Comparison of ENCODE assay signal across 23 cellular contexts in genomic region chr10:71229726-71230655, GRCh38. TPM values are rescaled to one million over a fixed set of nuclear protein-coding genes. Genes with fewer than 3 reads are reported as not detected.
A peak's percentile ranks its signal among the peaks of the same experiment; 100 is the strongest.
DNase-seq lines count a peak whose midpoint lies in the region; ATAC-seq, FAIRE-seq and TF ChIP-seq lines count a peak whose summit lies in the region.
"Had no signal": no experiment of that assay in that cellular context is flagged by ENCODE, and none has a peak within 500 bp of the region (broad histone marks: within the 10 kb centered on the region; RNA-seq: fewer than 3 reads in every experiment).

No MANE protein-coding gene starts in this region.

- no peak for FAIRE-seq in kidney (lab: Jason Lieb, UNC)
- FAIRE-seq: pancreas, urothelium cell line had no signal

- no peak overlapping the region for H3K4me3 Mint-ChIP-seq in activated naive CD4-positive, alpha-beta T cell treated with anti-CD3 and anti-CD28 coated beads, Interleukin-2, amount 10 ng/mL, durations not matched to agents 7 days and 5 days
- H3K4me3 Mint-ChIP-seq: activated T-cell treated with anti-CD3 and anti-CD28 coated beads, Interleukin-2, amount 50 U/mL, for 4 hours had no signal

- peaks cover 23% of the 10 kb centered on the region for H3K79me2 ChIP-seq in osteoblast (ENCODE audit: insufficient read depth, low read length)

- in situ Hi-C loops in KBM-7 (cut with MboI; ENCODE audit: low pct_unique_long_range_greater_than_20kb, low sequenced_read_pairs), result no loop called here

- H3K9me3 ChIP-seq in left ventricle myocardium inferior (replicated peaks), result no peaks in the 10 kb centered on the region
- H3K9me3 ChIP-seq in kidney (ENCODE audit: control insufficient read depth in 1 of 2, low read length in 2 of 2), result no peaks in the 10 kb centered on the region
- no peaks in the 10 kb centered on the region for H3K9me3 ChIP-seq in osteoblast (ENCODE audit: low read depth, low read length)
- H3K9me3 ChIP-seq: BLaER1, MG63, pancreas had no signal

- no peak overlapping the region for H3K4me2 ChIP-seq in osteoblast (ENCODE audit: insufficient read depth, low read length)
- H3K4me2 ChIP-seq: BLaER1 had no signal

- no peaks in the 10 kb centered on the region for H3K9me3 Mint-ChIP-seq in activated naive CD4-positive, alpha-beta T cell treated with anti-CD3 and anti-CD28 coated beads, Interleukin-2, amount 10 ng/mL, durations not matched to agents 7 days and 5 days
- H3K9me3 Mint-ChIP-seq: activated naive CD4-positive, alpha-beta T cell treated with anti-CD3 and anti-CD28 coated beads, Interleukin-2, amount 50 U/mL, for 72 hours; activated T-cell treated with anti-CD3 and anti-CD28 coated beads, Interleukin-2, amount 50 U/mL, for 4 hours had no signal

- H3K36me3 Mint-ChIP-seq in activated naive CD4-positive, alpha-beta T cell treated with anti-CD3 and anti-CD28 coated beads, Interleukin-2, amount 10 ng/mL, durations not matched to agents 7 days and 5 days, result no peaks in the 10 kb centered on the region
- H3K36me3 Mint-ChIP-seq: activated naive CD4-positive, alpha-beta T cell treated with anti-CD3 and anti-CD28 coated beads, Interleukin-2, amount 50 U/mL, for 72 hours had no signal

- H3K27ac Mint-ChIP-seq in activated naive CD4-positive, alpha-beta T cell treated with anti-CD3 and anti-CD28 coated beads, Interleukin-2, amount 10 ng/mL, durations not matched to agents 7 days and 5 days, result no peak overlapping the region
- H3K27ac Mint-ChIP-seq: activated naive CD4-positive, alpha-beta T cell treated with anti-CD3 and anti-CD28 coated beads, Interleukin-2, amount 50 U/mL, for 72 hours had no signal

- H2AFZ ChIP-seq in osteoblast (ENCODE audit: low read length), result no peak overlapping the region

- DNase-seq in left ventricle myocardium inferior, result no peak
- DNase-seq in left ventricle myocardium superior, result no peak
- DNase-seq in kidney, result peak; percentile 54
- DNase-seq in osteoblast (ENCODE audit: insufficient read length, low spot score, missing footprints), result peak; percentile 34
- no peak for DNase-seq in KG1 (lab: John Stamatoyannopoulos, UW)
- no peak for DNase-seq in KBM-7
- DNase-seq in activated naive CD4-positive, alpha-beta T cell treated with anti-CD3 and anti-CD28 coated beads, Interleukin-2, amount 10 ng/mL, durations not matched to agents 7 days and 5 days, result no peak
- no peak for DNase-seq in stimulated activated CD4-positive, alpha-beta T cell treated with anti-CD3 and anti-CD28 coated beads, Interleukin-1b, Interleukin-23, amount 100 ng/mL, for 48 hours
- DNase-seq: activated T-cell treated with anti-CD3 and anti-CD28 coated beads, Interleukin-2, amount 50 U/mL, for 4 hours; EL; NCI-H1436; NCI-H510A treated with DMSO at 0.1 percent for 48 hours; RPMI8226; stimulated activated CD4-positive, alpha-beta T cell treated with anti-CD3 and anti-CD28 coated beads, Interleukin-4, amount 100 ng/mL, for 4 hours had no signal

- intact Hi-C loops in left ventricle myocardium inferior (cut with micrococcal nuclease), result no loop called here
- intact Hi-C loops in left ventricle myocardium superior (cut with micrococcal nuclease), result no loop called here
- intact Hi-C loops in kidney (cut with DNase I), result no loop called here

- H3K27ac ChIP-seq in left ventricle myocardium inferior (replicated peaks) (peak overlapping the region; percentile 31), kidney (ENCODE audit: low read depth in 2 of 2, low read length in 2 of 2) (no peak overlapping the region), osteoblast (ENCODE audit: low read depth, low read length) (no peak overlapping the region)
- H3K27ac ChIP-seq: BLaER1, pancreas had no signal

- H3K36me3 ChIP-seq in left ventricle myocardium inferior (no peaks in the 10 kb centered on the region), kidney (ENCODE audit: control insufficient read depth in 1 of 2, insufficient read depth in 2 of 2, low read length in 2 of 2) (no peaks in the 10 kb centered on the region), osteoblast (ENCODE audit: insufficient read depth, low read length) (no peaks in the 10 kb centered on the region)
- H3K36me3 ChIP-seq: BLaER1, MG63, pancreas had no signal

- no peak for ATAC-seq in left ventricle myocardium superior
- ATAC-seq: activated CD4-positive, CD25-positive, alpha-beta regulatory T cell treated with anti-CD3 and anti-CD28 coated beads, Interleukin-2, amount 50 U/mL, for 24 hours; activated naive CD4-positive, alpha-beta T cell treated with anti-CD3 and anti-CD28 coated beads, Interleukin-2, amount 50 U/mL, for 72 hours; activated T-cell treated with anti-CD3 and anti-CD28 coated beads, Interleukin-2, amount 50 U/mL, for 4 hours; pancreas had no signal

- H3K9ac ChIP-seq in kidney (ENCODE audit: low read length in 2 of 2), result no peak overlapping the region
- H3K9ac ChIP-seq: BLaER1 had no signal

- peaks cover 13% of the 10 kb centered on the region for H3K27me3 Mint-ChIP-seq in activated naive CD4-positive, alpha-beta T cell treated with anti-CD3 and anti-CD28 coated beads, Interleukin-2, amount 10 ng/mL, durations not matched to agents 7 days and 5 days

- no peaks in the 10 kb centered on the region for H3K4me1 Mint-ChIP-seq in activated naive CD4-positive, alpha-beta T cell treated with anti-CD3 and anti-CD28 coated beads, Interleukin-2, amount 10 ng/mL, durations not matched to agents 7 days and 5 days

- peaks cover 68% of the 10 kb centered on the region for H3K4me1 ChIP-seq in left ventricle myocardium inferior
- H3K4me1 ChIP-seq in kidney (ENCODE audit: control insufficient read depth in 1 of 2, insufficient read depth in 1 of 2, low read depth in 1 of 2, low read length in 2 of 2), result peaks cover 20 to 34% of the 10 kb centered on the region in 2 donors
- H3K4me1 ChIP-seq in osteoblast (ENCODE audit: insufficient read depth, low read length), result peaks cover 42% of the 10 kb centered on the region

- H3K27me3 ChIP-seq in left ventricle myocardium inferior (ENCODE audit: low read depth) (no peaks in the 10 kb centered on the region), osteoblast (ENCODE audit: insufficient read depth, low read length) (no peaks in the 10 kb centered on the region)
- H3K27me3 ChIP-seq: BLaER1, MG63, pancreas had no signal

- no peak for TF ChIP-seq CTCF in left ventricle myocardium inferior (IDR thresholded peaks at IDR 0.05; ENCODE audit: borderline replicate concordance)
- no peak for TF ChIP-seq CTCF in kidney (IDR thresholded peaks at IDR 0.05; ENCODE audit: borderline replicate concordance, extremely low read depth, insufficient read depth)
- no peak for TF ChIP-seq CTCF in osteoblast (IDR thresholded peaks at IDR 0.05; ENCODE audit: extremely low read depth, low read depth, low read length)

- no peak overlapping the region for H3K4me3 ChIP-seq in left ventricle myocardium inferior
- no peak overlapping the region for H3K4me3 ChIP-seq in kidney (ENCODE audit: low read length in 2 of 2)
- H3K4me3 ChIP-seq in osteoblast (ENCODE audit: insufficient read depth, low read length), result no peak overlapping the region
- H3K4me3 ChIP-seq: BLaER1, coronary artery, lung, MG63, pancreas, skin epidermis had no signal

- CTCF ChIA-PET in activated naive CD4-positive, alpha-beta T cell treated with anti-CD3 and anti-CD28 coated beads, Interleukin-2, amount 10 ng/mL, durations not matched to agents 7 days and 5 days (lab: Charles Lee), result no interaction called here

- H4K20me1 ChIP-seq in osteoblast (ENCODE audit: insufficient read depth, low read length), result peaks cover 16% of the 10 kb centered on the region
- H4K20me1 ChIP-seq: BLaER1 had no signal

RNA-seq across cellular contexts. Expression of gene UNC5B, which starts 17.6 kb away (rescaled TPM):
- 15.6 TPM for total RNA-seq in left ventricle myocardium inferior
- 12.8 TPM for total RNA-seq in left ventricle myocardium superior
- 22.6 TPM for total RNA-seq in kidney
- 5.5 TPM for polyA plus RNA-seq in kidney (ENCODE audit: insufficient read depth, low read depth, low replicate concordance)
- total RNA-seq in osteoblast, result 90.8 and 135 TPM in 2 replicates
- total RNA-seq: activated naive CD4-positive, alpha-beta T cell treated with anti-CD3 and anti-CD28 coated beads, Interleukin-2, amount 50 U/mL, for 72 hours had no signal

Comparison
In these comparisons a context has a peak if more than half of its experiments do, and no peak if none do; other contexts are left out.
1. DNase-seq: peak in kidney (single experiment) and osteoblast (single experiment); none in left ventricle myocardium inferior (single experiment), left ventricle myocardium superior (single experiment), KG1 (single experiment), KBM-7 (single experiment), activated naive CD4-positive, alpha-beta T cell treated with anti-CD3 and anti-CD28 coated beads, Interleukin-2, amount 10 ng/mL, durations not matched to agents 7 days and 5 days (single experiment) and stimulated activated CD4-positive, alpha-beta T cell treated with anti-CD3 and anti-CD28 coated beads, Interleukin-1b, Interleukin-23, amount 100 ng/mL, for 48 hours (single experiment).